ENCODE assay signal across 18 cellular contexts in the genomic region with DNA sequence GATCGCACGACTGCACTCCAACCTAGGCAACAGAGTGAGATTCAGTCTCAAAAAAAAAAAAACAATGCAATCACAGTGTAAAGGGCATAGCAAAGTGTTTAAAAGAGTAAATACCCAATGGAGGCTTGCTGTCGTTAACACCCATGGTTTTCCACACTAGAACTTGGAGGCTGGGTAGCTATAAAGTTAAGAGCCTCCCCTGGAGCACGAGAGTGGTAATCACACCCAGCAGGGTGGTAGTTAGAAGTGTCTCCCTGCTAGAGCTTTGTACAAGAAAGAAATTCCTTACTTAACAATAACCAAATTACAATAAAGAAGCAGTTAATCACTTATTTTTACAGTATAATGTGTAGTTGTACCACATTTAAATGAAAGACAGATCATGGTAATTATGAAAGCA.
DNase-seq lines count a peak whose midpoint lies in the region; ATAC-seq and TF ChIP-seq lines count a peak whose summit lies in the region.
"Had no signal": no experiment of that assay in that cellular context is flagged by ENCODE, and none has a peak within 500 bp of the region (broad histone marks: within the 10 kb centered on the region; RNA-seq: fewer than 3 reads in every experiment).

No MANE protein-coding gene starts in this region.

- H3K79me1 ChIP-seq in neuronal stem cell (ENCODE audit: low read depth, low read length), result no peaks in the 10 kb centered on the region

- ATAC-seq in psoas muscle, result no peak
- ATAC-seq: HepG2, PC-3 had no signal

- intact Hi-C loops in psoas muscle (cut with DNase I) (no loop called here), CD14-positive monocyte (cut with micrococcal nuclease) (no loop called here)

- H3K27ac Mint-ChIP-seq in endodermal cell (no peak overlapping the region), CD14-positive monocyte (no peak overlapping the region)

- H3K14ac ChIP-seq in neuronal stem cell (ENCODE audit: low read length), result no peak overlapping the region

- DNase-seq in DMS 273 (lab: John Stamatoyannopoulos, UW; ENCODE audit: unreplicated experiment), result peak; percentile 1
- DNase-seq in DMS 273 treated with DMSO at 0.1 percent for 48 hours (lab: John Stamatoyannopoulos, UW), result no peak
- DNase-seq in BE2C, result no peak
- DNase-seq in NCI-H69 (lab: John Stamatoyannopoulos, UW), result peak; percentile 87
- DNase-seq in endodermal cell, result no peak
- no peak for DNase-seq in psoas muscle
- DNase-seq in neuronal stem cell (ENCODE audit: low spot score), result no peak
- DNase-seq in CD14-positive monocyte (ENCODE audit: low spot score), result no peak
- DNase-seq: 8988T, GOT3, KG1, NCI-H1436 treated with DMSO at 0.1 percent for 48 hours, NCI-H2029 treated with DMSO at 0.1 percent for 48 hours, NCI-H510A treated with DMSO at 0.1 percent for 48 hours, PC-3 had no signal

- H3K4me3 Mint-ChIP-seq in endodermal cell (no peak overlapping the region), CD14-positive monocyte (no peak overlapping the region)

- no peak overlapping the region for H3K4me3 ChIP-seq in BE2C (ENCODE audit: low read depth, low read length)
- no peak overlapping the region for H3K4me3 ChIP-seq in endodermal cell (ENCODE audit: low read length)
- no peak overlapping the region for H3K4me3 ChIP-seq in psoas muscle
- no peak overlapping the region for H3K4me3 ChIP-seq in neuronal stem cell (ENCODE audit: low read length in 2 of 2)
- H3K4me3 ChIP-seq: BLaER1 treated with 17β-estradiol and CSF1 and Interleukin-3, amounts not matched to agents 10 nM and 100 nM had no signal

- H3K36me3 ChIP-seq in BE2C, result no peaks in the 10 kb centered on the region
- no peaks in the 10 kb centered on the region for H3K36me3 ChIP-seq in endodermal cell (ENCODE audit: control insufficient read depth, insufficient read depth, low read length)
- no peaks in the 10 kb centered on the region for H3K36me3 ChIP-seq in psoas muscle (ENCODE audit: insufficient read depth in 1 of 2, low read depth in 1 of 2)
- no peaks in the 10 kb centered on the region for H3K36me3 ChIP-seq in neuronal stem cell (replicated peaks in 1 of 2; ENCODE audit: control insufficient read depth in 2 of 2, insufficient read depth in 2 of 2, low read length in 2 of 2)

- no peak overlapping the region for H4K91ac ChIP-seq in neuronal stem cell (ENCODE audit: low read depth, low read length, poor library complexity)

- no peak overlapping the region for H3K4me2 ChIP-seq in neuronal stem cell (ENCODE audit: insufficient read depth, low read length, poor library complexity, severe bottlenecking)
- H3K4me2 ChIP-seq: BLaER1 treated with 17β-estradiol and CSF1 and Interleukin-3, amounts not matched to agents 10 nM and 100 nM had no signal

- no peak overlapping the region for H3K27ac ChIP-seq in endodermal cell (ENCODE audit: low read depth, low read length)
- H3K27ac ChIP-seq in psoas muscle, result no peak overlapping the region
- H3K27ac ChIP-seq in neuronal stem cell (replicated peaks; ENCODE audit: low read length), result no peak overlapping the region
- H3K27ac ChIP-seq: BLaER1 treated with 17β-estradiol and CSF1 and Interleukin-3, amounts not matched to agents 10 nM and 100 nM; RWPE1 had no signal

- no peak overlapping the region for H3K18ac ChIP-seq in neuronal stem cell (ENCODE audit: low read length)

- H3K4me1 Mint-ChIP-seq in endodermal cell (peaks cover 20% of the 10 kb centered on the region), CD14-positive monocyte (no peaks in the 10 kb centered on the region)

- no peak overlapping the region for H2AK5ac ChIP-seq in neuronal stem cell (ENCODE audit: low read depth, low read length)

- H3K36me3 Mint-ChIP-seq in endodermal cell (ENCODE audit: low read depth) (no peaks in the 10 kb centered on the region), CD14-positive monocyte (no peaks in the 10 kb centered on the region)

- H3K4me1 ChIP-seq in BE2C, result peaks cover 4% of the 10 kb centered on the region; the same call in 1 of the 2 replicates
- H3K4me1 ChIP-seq in endodermal cell (ENCODE audit: control insufficient read depth, insufficient read depth, low read length), result peaks cover 9% of the 10 kb centered on the region
- H3K4me1 ChIP-seq in psoas muscle, result no peaks in the 10 kb centered on the region
- H3K4me1 ChIP-seq in neuronal stem cell (ENCODE audit: control insufficient read depth in 2 of 2, insufficient read depth in 1 of 2, low read depth in 1 of 2, low read length in 2 of 2), result peaks cover 2 to 3% of the 10 kb centered on the region in 2 donors
- H3K4me1 ChIP-seq: BLaER1 treated with 17β-estradiol and CSF1 and Interleukin-3, amounts not matched to agents 10 nM and 100 nM had no signal

- H2BK15ac ChIP-seq in neuronal stem cell (ENCODE audit: low read length), result no peak overlapping the region

- H3K4ac ChIP-seq in neuronal stem cell (ENCODE audit: low read length), result no peak overlapping the region

- H3K27me3 Mint-ChIP-seq in endodermal cell (ENCODE audit: insufficient read depth), result peaks cover 2% of the 10 kb centered on the region
- H3K27me3 Mint-ChIP-seq in CD14-positive monocyte (ENCODE audit: low read depth in 3 of 3), result peaks cover 0 to 5% (median 0%) of the 10 kb centered on the region in 3 donors

- no peak overlapping the region for H4K8ac ChIP-seq in neuronal stem cell (ENCODE audit: low read depth, low read length)

- H2BK120ac ChIP-seq in neuronal stem cell (ENCODE audit: low read depth, low read length), result no peak overlapping the region

- H2AFZ ChIP-seq in neuronal stem cell (ENCODE audit: low read length), result no peak overlapping the region

- H3K9ac ChIP-seq in endodermal cell (ENCODE audit: extremely low read depth, low read length, poor library complexity, severe bottlenecking) (no peak overlapping the region), neuronal stem cell (ENCODE audit: low read depth, low read length, poor library complexity) (no peak overlapping the region)
- H3K9ac ChIP-seq: BLaER1 treated with 17β-estradiol and CSF1 and Interleukin-3, amounts not matched to agents 10 nM and 100 nM had no signal

- no peak overlapping the region for H2BK12ac ChIP-seq in neuronal stem cell (ENCODE audit: low read length)

- H3K9me3 ChIP-seq in BE2C (no peaks in the 10 kb centered on the region), endodermal cell (ENCODE audit: control insufficient read depth, low read length) (peaks cover 6% of the 10 kb centered on the region), psoas muscle (no peaks in the 10 kb centered on the region), neuronal stem cell (replicated peaks in 1 of 2; ENCODE audit: control insufficient read depth in 2 of 2, insufficient read depth in 1 of 2, low read depth in 1 of 2, low read length in 2 of 2) (no peaks in the 10 kb centered on the region)

- H3K27me3 ChIP-seq in BE2C, result no peaks in the 10 kb centered on the region
- H3K27me3 ChIP-seq in endodermal cell (ENCODE audit: control insufficient read depth, insufficient read depth, low read length, poor library complexity, severe bottlenecking), result no peaks in the 10 kb centered on the region
- no peaks in the 10 kb centered on the region for H3K27me3 ChIP-seq in psoas muscle (ENCODE audit: insufficient read depth in 3 of 3, low read length in 2 of 3)
- no peaks in the 10 kb centered on the region for H3K27me3 ChIP-seq in neuronal stem cell (ENCODE audit: control insufficient read depth in 3 of 3, insufficient read depth in 3 of 3, low read depth in 1 of 3, low read length in 3 of 3)
- H3K27me3 ChIP-seq: BLaER1 treated with 17β-estradiol and CSF1 and Interleukin-3, amounts not matched to agents 10 nM and 100 nM had no signal

- WGBS in endodermal cell (ENCODE audit: insufficient coverage in 1 of 2, insufficient read length in 1 of 2), 2 experiments, result 67 to 73% methylated on average over 3 to 4 of the region's 4 CpGs
- WGBS in psoas muscle, 3 donors, result 55 to 68% (median 65%) methylated on average over 4 of the region's 4 CpGs
- WGBS in neuronal stem cell (ENCODE audit: extremely low coverage in 2 of 2, insufficient read length in 2 of 2, insufficient replicate concordance in 1 of 2), 2 donors, result no CpG with 5 or more reads among the region's 4 CpGs

- H3K9me3 Mint-ChIP-seq in endodermal cell, result no peaks in the 10 kb centered on the region
- H3K9me3 Mint-ChIP-seq in CD14-positive monocyte, result no peaks in the 10 kb centered on the region

- H3K23ac ChIP-seq in neuronal stem cell (ENCODE audit: low read depth, low read length, poor library complexity), result no peak overlapping the region

- no peak overlapping the region for H2BK5ac ChIP-seq in neuronal stem cell (ENCODE audit: low read length)

- TF ChIP-seq CTCF in BE2C (IDR thresholded peaks at IDR 0.05; ENCODE audit: low read depth, low read length), result peak; percentile 28; the same call in 1 of the 2 replicates
- peak; percentile 51 for TF ChIP-seq CTCF in endodermal cell (conservative IDR thresholded peaks at IDR 0.05)
- TF ChIP-seq CTCF in psoas muscle (IDR thresholded peaks at IDR 0.05), result no peak
- no peak for TF ChIP-seq CTCF in CD14-positive monocyte (IDR thresholded peaks at IDR 0.05)

Comparison
In these comparisons a context has a peak if more than half of its experiments do, and no peak if none do; other contexts are left out.
1. DNase-seq: peak in DMS 273 (single experiment) and NCI-H69 (single experiment); none in DMS 273 treated with DMSO at 0.1 percent for 48 hours (single experiment), BE2C (single experiment), endodermal cell (single experiment), psoas muscle (0 of 2), neuronal stem cell (single experiment) and CD14-positive monocyte (single experiment).
2. CTCF ChIP-seq: peak in BE2C (single experiment) and endodermal cell (single experiment); none in psoas muscle (single experiment) and CD14-positive monocyte (single experiment).